Comparison of ENCODE assay signal across 8 cellular contexts in the genomic region with DNA sequence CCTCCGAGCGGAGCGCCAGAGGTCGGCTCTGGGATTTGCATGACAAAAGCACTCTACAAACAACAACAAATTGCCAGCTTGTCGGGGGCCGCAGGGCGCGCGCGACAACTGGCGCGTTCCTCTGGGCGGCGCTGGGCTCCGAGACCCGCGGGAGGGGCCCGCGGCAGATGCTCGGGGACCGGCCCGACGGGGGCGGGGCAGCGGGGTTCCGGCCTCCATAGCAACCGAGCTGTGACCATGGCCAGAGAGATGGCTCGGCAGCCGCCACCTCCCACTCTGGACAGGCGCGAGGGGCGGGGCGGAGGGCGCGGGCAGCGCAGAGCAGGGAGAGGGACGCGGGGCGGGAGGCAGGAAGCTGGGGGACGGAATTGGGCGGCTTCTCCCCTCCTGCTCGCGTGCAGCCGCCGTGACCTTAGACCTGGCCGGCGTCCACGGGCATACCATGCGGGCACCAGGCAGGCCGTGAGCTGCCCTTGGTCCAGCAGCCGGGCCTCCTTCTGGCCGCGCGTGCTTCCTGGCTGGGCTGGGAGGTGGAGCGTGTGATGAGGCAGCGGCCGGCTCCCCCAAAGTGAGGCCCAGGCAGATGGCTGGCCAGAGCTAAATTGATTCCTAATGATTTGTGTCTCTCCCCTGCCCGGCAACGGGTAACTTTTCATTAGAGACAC.
DNase-seq lines count a peak whose midpoint lies in the region; ATAC-seq and TF ChIP-seq lines count a peak whose summit lies in the region.

No MANE protein-coding gene starts in this region.

- peaks cover 10% of the 10 kb centered on the region for H3K9me3 Mint-ChIP-seq in chondrocyte (ENCODE audit: low read depth)

- H3K4me1 ChIP-seq in skeletal muscle satellite cell (ENCODE audit: control insufficient read depth, insufficient read depth, low read length) = peaks cover 10% of the 10 kb centered on the region

- peaks cover 2% of the 10 kb centered on the region for H3K36me3 Mint-ChIP-seq in chondrocyte (ENCODE audit: low read depth)

- H3K4me2 ChIP-seq in skeletal muscle satellite cell (ENCODE audit: low read length) = peak overlapping the region; percentile 88

- H3K4me1 Mint-ChIP-seq in chondrocyte (ENCODE audit: low read depth) = peaks cover 6% of the 10 kb centered on the region

- peak; percentile 39 for TF ChIP-seq CTCF in chondrocyte (IDR thresholded peaks at IDR 0.05)

- peaks cover 3% of the 10 kb centered on the region for H3K27me3 ChIP-seq in skeletal muscle satellite cell (ENCODE audit: control insufficient read depth, insufficient read depth, low read length)

- H3K27me3 Mint-ChIP-seq in chondrocyte (ENCODE audit: low read depth) = peaks cover 15% of the 10 kb centered on the region

- no peak overlapping the region for H3K27ac Mint-ChIP-seq in chondrocyte (ENCODE audit: unreplicated experiment)

- H3K9me3 ChIP-seq in skeletal muscle satellite cell (replicated peaks; ENCODE audit: low read length) = no peaks in the 10 kb centered on the region

- ATAC-seq in GM21717 (IDR thresholded peaks at IDR 0.05; ENCODE audit: unreplicated experiment) (no peak), HG03025 (IDR thresholded peaks at IDR 0.05; ENCODE audit: low FRiP score, unreplicated experiment) (no peak)

- DNase-seq in stimulated activated CD4-positive, alpha-beta T cell treated with anti-CD3 and anti-CD28 coated beads, Interleukin-15, amount 100 ng/mL, for 24 hours = peak; percentile 11
- no peak for DNase-seq in stimulated activated CD4-positive, alpha-beta T cell treated with anti-CD3 and anti-CD28 coated beads, Interleukin-4, amount 100 ng/mL, for 1 hour
- DNase-seq in NCI-H345 treated with DMSO at 0.1 percent for 48 hours (lab: John Stamatoyannopoulos, UW; ENCODE audit: unreplicated experiment) (peak; percentile 36), chondrocyte (ENCODE audit: low spot score) (no peak), inferior parietal cortex (ENCODE audit: extremely low spot score) (peak; percentile 75)

- H3K9ac ChIP-seq in skeletal muscle satellite cell (ENCODE audit: low read depth, low read length) = peak overlapping the region; percentile 82

- H3K4me3 ChIP-seq in skeletal muscle satellite cell (ENCODE audit: low read length) = peak overlapping the region; percentile 71

- no peaks in the 10 kb centered on the region for H3K36me3 ChIP-seq in skeletal muscle satellite cell (ENCODE audit: insufficient read depth, low read length)

- H3K4me3 Mint-ChIP-seq in chondrocyte (ENCODE audit: unreplicated experiment) = peak overlapping the region; percentile 53

Comparison
In these comparisons a context has a peak if more than half of its experiments do, and no peak if none do; other contexts are left out.
1. DNase-seq: peak in stimulated activated CD4-positive, alpha-beta T cell treated with anti-CD3 and anti-CD28 coated beads, Interleukin-15, amount 100 ng/mL, for 24 hours (single experiment), NCI-H345 treated with DMSO at 0.1 percent for 48 hours (single experiment) and inferior parietal cortex (single experiment); none in stimulated activated CD4-positive, alpha-beta T cell treated with anti-CD3 and anti-CD28 coated beads, Interleukin-4, amount 100 ng/mL, for 1 hour (single experiment) and chondrocyte (single experiment).